32 cellular contexts compared by ENCODE assay signal in genomic region chr6:1652842-1653241, GRCh38. TPM values are rescaled to one million over a fixed set of nuclear protein-coding genes. Genes with fewer than 3 reads are reported as not detected.
"Had no signal": no experiment of that assay in that cellular context is flagged by ENCODE, and none has a peak within 500 bp of the region (broad histone marks: within the 10 kb centered on the region; RNA-seq: fewer than 3 reads in every experiment).

No MANE protein-coding gene starts in this region.

- ATAC-seq: naive thymus-derived CD8-positive, alpha-beta T cell; natural killer cell treated with Interleukin-12 subunit alpha and Interleukin-12 subunit beta and Interleukin-15 and Interleukin-18, amount 100 ng/mL, for 72 hours; psoas muscle; right cardiac atrium; sciatic nerve; stimulated activated memory B cell treated with anti-CD40 and anti-IgM and Interleukin-4, amounts not matched to agents 10 μg/mL and 1 μg/mL and 100 μg/mL, for 72 hours; stimulated activated naive CD8-positive, alpha-beta T cell treated with anti-CD3 and anti-CD28 coated beads, Interleukin-15, amount 100 ng/mL, for 72 hours; stimulated activated naive CD8-positive, alpha-beta T cell treated with anti-CD3 and anti-CD28 coated beads, Interleukin-15, Interleukin-2, amounts not matched to agents 100 U/mL and 50 U/mL, for 24 hours; upper lobe of right lung had no signal

- H3K4me1 Mint-ChIP-seq: naive thymus-derived CD8-positive, alpha-beta T cell; stimulated activated naive CD8-positive, alpha-beta T cell treated with anti-CD3 and anti-CD28 coated beads, Interleukin-15, amount 100 ng/mL, for 72 hours had no signal

- H3K27ac ChIP-seq: ovary, parathyroid adenoma, psoas muscle, skin epidermis, spleen, suprapubic skin, testis, tibial artery, transverse colon, upper lobe of right lung, uterus had no signal

- H3K4me3 Mint-ChIP-seq: naive thymus-derived CD8-positive, alpha-beta T cell; natural killer cell treated with Interleukin-12 subunit alpha and Interleukin-12 subunit beta and Interleukin-15 and Interleukin-18, amount 100 ng/mL, for 72 hours; nephron progenitor cell; neural crest cell; stimulated activated memory B cell treated with anti-CD40 and anti-IgM and Interleukin-4, amounts not matched to agents 10 μg/mL and 1 μg/mL and 100 μg/mL, for 72 hours; stimulated activated naive CD8-positive, alpha-beta T cell treated with anti-CD3 and anti-CD28 coated beads, Interleukin-15, amount 100 ng/mL, for 72 hours; type B pancreatic cell had no signal

- H3K4me3 ChIP-seq: ovary, psoas muscle, skin epidermis, smooth muscle cell, spleen, suprapubic skin, testis, tibial artery, transverse colon, upper lobe of right lung, uterus had no signal

- H3K36me3 Mint-ChIP-seq: natural killer cell treated with Interleukin-12 subunit alpha and Interleukin-12 subunit beta and Interleukin-15 and Interleukin-18, amount 100 ng/mL, for 72 hours; type B pancreatic cell had no signal

- H3K9me3 ChIP-seq: ovary, psoas muscle, spleen, suprapubic skin, testis, tibial artery, transverse colon, upper lobe of right lung, uterus had no signal

- H2AFZ ChIP-seq: parathyroid adenoma had no signal

- H3K27me3 Mint-ChIP-seq: naive thymus-derived CD8-positive, alpha-beta T cell; natural killer cell treated with Interleukin-12 subunit alpha and Interleukin-12 subunit beta and Interleukin-15 and Interleukin-18, amount 100 ng/mL, for 72 hours; progenitor cell of endocrine pancreas; stimulated activated memory B cell treated with anti-CD40 and anti-IgM and Interleukin-4, amounts not matched to agents 10 μg/mL and 1 μg/mL and 100 μg/mL, for 72 hours; stimulated activated naive CD8-positive, alpha-beta T cell treated with anti-CD3 and anti-CD28 coated beads, Interleukin-15, amount 100 ng/mL, for 72 hours; type B pancreatic cell had no signal

- DNase-seq: naive thymus-derived CD8-positive, alpha-beta T cell; nephron progenitor cell; occipital lobe; ovary; posterior cingulate gyrus; psoas muscle; right cardiac atrium; spleen; stimulated activated CD4-positive, alpha-beta T cell treated with anti-CD3 and anti-CD28 coated beads, Interleukin-12 subunit alpha, Interleukin-12 subunit beta, amount 100 ng/mL, for 4 hours; stimulated activated CD4-positive, alpha-beta T cell treated with anti-CD3 and anti-CD28 coated beads, Interleukin-1b, Interleukin-23, amount 100 ng/mL, for 48 hours; stimulated activated CD4-positive, alpha-beta T cell treated with anti-CD3 and anti-CD28 coated beads, Interleukin-4, amount 100 ng/mL, for 1 hour; stimulated activated CD4-positive, alpha-beta T cell treated with anti-CD3 and anti-CD28 coated beads, Interleukin-4, amount 100 ng/mL, for 4 hours; stimulated activated CD8-positive, alpha-beta memory T cell treated with anti-CD3 and anti-CD28 coated beads, Interleukin-4, amount 100 ng/mL, for 48 hours; stimulated activated naive CD4-positive, alpha-beta T cell; stimulated activated naive CD8-positive, alpha-beta T cell treated with anti-CD3 and anti-CD28 coated beads, Interleukin-15, amount 100 ng/mL, for 72 hours; stimulated activated naive CD8-positive, alpha-beta T cell treated with anti-CD3 and anti-CD28 coated beads, Interleukin-15, Interleukin-2, amounts not matched to agents 100 U/mL and 50 U/mL, for 24 hours; substantia nigra; testis; tibial artery; transverse colon; upper lobe of right lung; uterus had no signal

- H3K9me3 Mint-ChIP-seq: naive thymus-derived CD8-positive, alpha-beta T cell; natural killer cell treated with Interleukin-12 subunit alpha and Interleukin-12 subunit beta and Interleukin-15 and Interleukin-18, amount 100 ng/mL, for 72 hours; nephron progenitor cell; neural crest cell; stimulated activated memory B cell treated with anti-CD40 and anti-IgM and Interleukin-4, amounts not matched to agents 10 μg/mL and 1 μg/mL and 100 μg/mL, for 72 hours; stimulated activated naive CD8-positive, alpha-beta T cell treated with anti-CD3 and anti-CD28 coated beads, Interleukin-15, amount 100 ng/mL, for 72 hours; type B pancreatic cell had no signal

- H3K27ac Mint-ChIP-seq: naive thymus-derived CD8-positive, alpha-beta T cell; natural killer cell treated with Interleukin-12 subunit alpha and Interleukin-12 subunit beta and Interleukin-15 and Interleukin-18, amount 100 ng/mL, for 72 hours; nephron progenitor cell; progenitor cell of endocrine pancreas; stimulated activated memory B cell treated with anti-CD40 and anti-IgM and Interleukin-4, amounts not matched to agents 10 μg/mL and 1 μg/mL and 100 μg/mL, for 72 hours; type B pancreatic cell had no signal

- H3K4me1 ChIP-seq: parathyroid adenoma, psoas muscle, spleen, suprapubic skin, testis, tibial artery, transverse colon, upper lobe of right lung, uterus had no signal

- H3K36me3 ChIP-seq: ovary, spleen, suprapubic skin, tibial artery, transverse colon, upper lobe of right lung, uterus had no signal

- H3K4me2 ChIP-seq: smooth muscle cell had no signal

- H3K79me2 ChIP-seq: parathyroid adenoma had no signal

- H3K27me3 ChIP-seq: ovary, spleen, suprapubic skin, testis, tibial artery, transverse colon, upper lobe of right lung, uterus had no signal

- H3K9ac ChIP-seq: parathyroid adenoma had no signal

RNA-seq across cellular contexts. Expression of gene FOXC1, which starts 43.1 kb away (rescaled TPM):
- total RNA-seq: naive thymus-derived CD8-positive, alpha-beta T cell had no signal
- polyA plus RNA-seq: naive thymus-derived CD8-positive, alpha-beta T cell had no signal
